1 cellular context compared by ENCODE assay signal in the genomic region with DNA sequence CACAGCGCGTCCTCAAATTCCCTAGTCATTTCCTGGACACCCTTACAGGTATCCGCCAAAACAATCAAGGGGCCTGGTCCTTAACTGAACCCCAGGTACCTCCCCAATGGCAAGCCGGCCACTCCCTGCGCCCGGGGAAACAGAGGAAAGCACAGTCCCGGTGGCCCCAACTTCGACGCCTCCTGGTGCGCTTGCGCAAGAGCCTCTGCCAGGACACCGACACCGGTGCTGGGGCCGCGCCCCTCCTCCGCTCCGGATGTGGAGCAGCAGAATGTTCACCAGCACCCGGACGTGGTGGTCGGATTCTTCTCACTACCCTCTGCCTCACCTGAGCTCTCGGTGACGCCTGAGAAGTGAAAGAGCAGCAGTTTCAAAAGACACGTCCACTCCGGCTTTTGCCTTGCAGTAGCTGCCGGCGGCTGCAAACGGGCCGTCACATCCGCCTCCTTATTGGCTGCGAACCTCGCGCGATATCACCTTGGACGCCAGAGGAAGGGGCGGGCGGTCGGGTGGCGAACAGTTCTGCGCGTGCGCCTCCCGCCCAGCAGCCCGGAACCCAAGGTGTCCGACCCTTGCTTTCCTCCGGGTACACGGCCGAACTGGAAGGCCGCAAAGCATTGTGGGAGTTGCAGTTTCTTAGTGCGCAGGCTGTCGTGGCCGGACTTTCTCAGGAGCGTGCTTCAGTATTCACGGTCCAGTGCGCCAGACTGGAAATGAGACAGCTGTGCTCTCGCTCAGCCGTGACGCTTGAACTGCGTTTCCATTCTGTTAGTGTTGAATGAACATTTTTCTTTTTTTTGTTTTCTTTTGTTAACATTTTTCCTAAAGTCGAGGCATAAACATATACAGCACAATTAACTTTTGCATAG.
A peak's percentile ranks its signal among the peaks of the same experiment; 100 is the strongest.
TF ChIP-seq lines count a peak whose summit lies in the region.

A gene with protein sequence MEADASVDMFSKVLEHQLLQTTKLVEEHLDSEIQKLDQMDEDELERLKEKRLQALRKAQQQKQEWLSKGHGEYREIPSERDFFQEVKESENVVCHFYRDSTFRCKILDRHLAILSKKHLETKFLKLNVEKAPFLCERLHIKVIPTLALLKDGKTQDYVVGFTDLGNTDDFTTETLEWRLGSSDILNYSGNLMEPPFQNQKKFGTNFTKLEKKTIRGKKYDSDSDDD (minus strand): TSS at position 423 of the 869 bp plus-strand sequence. CDS start 3,123 bp downstream, outside the sequence.

TF ChIP-seq in H1, 55 proteins besides CTCF, POLR2A, EP300 and RAD21 (continued from another document):
- no peak; the same call in 1 of the 2 replicates for TF ChIP-seq BACH1 (IDR thresholded peaks at IDR 0.05; ENCODE audit: low read length)
- peak; percentile 90 for TF ChIP-seq TAF1 (IDR thresholded peaks at IDR 0.05; ENCODE audit: low read depth, low read length)
- no peak for TF ChIP-seq CBX5 (IDR thresholded peaks at IDR 0.05; ENCODE audit: low read depth, low read length)
- TF ChIP-seq, protein P1, sequence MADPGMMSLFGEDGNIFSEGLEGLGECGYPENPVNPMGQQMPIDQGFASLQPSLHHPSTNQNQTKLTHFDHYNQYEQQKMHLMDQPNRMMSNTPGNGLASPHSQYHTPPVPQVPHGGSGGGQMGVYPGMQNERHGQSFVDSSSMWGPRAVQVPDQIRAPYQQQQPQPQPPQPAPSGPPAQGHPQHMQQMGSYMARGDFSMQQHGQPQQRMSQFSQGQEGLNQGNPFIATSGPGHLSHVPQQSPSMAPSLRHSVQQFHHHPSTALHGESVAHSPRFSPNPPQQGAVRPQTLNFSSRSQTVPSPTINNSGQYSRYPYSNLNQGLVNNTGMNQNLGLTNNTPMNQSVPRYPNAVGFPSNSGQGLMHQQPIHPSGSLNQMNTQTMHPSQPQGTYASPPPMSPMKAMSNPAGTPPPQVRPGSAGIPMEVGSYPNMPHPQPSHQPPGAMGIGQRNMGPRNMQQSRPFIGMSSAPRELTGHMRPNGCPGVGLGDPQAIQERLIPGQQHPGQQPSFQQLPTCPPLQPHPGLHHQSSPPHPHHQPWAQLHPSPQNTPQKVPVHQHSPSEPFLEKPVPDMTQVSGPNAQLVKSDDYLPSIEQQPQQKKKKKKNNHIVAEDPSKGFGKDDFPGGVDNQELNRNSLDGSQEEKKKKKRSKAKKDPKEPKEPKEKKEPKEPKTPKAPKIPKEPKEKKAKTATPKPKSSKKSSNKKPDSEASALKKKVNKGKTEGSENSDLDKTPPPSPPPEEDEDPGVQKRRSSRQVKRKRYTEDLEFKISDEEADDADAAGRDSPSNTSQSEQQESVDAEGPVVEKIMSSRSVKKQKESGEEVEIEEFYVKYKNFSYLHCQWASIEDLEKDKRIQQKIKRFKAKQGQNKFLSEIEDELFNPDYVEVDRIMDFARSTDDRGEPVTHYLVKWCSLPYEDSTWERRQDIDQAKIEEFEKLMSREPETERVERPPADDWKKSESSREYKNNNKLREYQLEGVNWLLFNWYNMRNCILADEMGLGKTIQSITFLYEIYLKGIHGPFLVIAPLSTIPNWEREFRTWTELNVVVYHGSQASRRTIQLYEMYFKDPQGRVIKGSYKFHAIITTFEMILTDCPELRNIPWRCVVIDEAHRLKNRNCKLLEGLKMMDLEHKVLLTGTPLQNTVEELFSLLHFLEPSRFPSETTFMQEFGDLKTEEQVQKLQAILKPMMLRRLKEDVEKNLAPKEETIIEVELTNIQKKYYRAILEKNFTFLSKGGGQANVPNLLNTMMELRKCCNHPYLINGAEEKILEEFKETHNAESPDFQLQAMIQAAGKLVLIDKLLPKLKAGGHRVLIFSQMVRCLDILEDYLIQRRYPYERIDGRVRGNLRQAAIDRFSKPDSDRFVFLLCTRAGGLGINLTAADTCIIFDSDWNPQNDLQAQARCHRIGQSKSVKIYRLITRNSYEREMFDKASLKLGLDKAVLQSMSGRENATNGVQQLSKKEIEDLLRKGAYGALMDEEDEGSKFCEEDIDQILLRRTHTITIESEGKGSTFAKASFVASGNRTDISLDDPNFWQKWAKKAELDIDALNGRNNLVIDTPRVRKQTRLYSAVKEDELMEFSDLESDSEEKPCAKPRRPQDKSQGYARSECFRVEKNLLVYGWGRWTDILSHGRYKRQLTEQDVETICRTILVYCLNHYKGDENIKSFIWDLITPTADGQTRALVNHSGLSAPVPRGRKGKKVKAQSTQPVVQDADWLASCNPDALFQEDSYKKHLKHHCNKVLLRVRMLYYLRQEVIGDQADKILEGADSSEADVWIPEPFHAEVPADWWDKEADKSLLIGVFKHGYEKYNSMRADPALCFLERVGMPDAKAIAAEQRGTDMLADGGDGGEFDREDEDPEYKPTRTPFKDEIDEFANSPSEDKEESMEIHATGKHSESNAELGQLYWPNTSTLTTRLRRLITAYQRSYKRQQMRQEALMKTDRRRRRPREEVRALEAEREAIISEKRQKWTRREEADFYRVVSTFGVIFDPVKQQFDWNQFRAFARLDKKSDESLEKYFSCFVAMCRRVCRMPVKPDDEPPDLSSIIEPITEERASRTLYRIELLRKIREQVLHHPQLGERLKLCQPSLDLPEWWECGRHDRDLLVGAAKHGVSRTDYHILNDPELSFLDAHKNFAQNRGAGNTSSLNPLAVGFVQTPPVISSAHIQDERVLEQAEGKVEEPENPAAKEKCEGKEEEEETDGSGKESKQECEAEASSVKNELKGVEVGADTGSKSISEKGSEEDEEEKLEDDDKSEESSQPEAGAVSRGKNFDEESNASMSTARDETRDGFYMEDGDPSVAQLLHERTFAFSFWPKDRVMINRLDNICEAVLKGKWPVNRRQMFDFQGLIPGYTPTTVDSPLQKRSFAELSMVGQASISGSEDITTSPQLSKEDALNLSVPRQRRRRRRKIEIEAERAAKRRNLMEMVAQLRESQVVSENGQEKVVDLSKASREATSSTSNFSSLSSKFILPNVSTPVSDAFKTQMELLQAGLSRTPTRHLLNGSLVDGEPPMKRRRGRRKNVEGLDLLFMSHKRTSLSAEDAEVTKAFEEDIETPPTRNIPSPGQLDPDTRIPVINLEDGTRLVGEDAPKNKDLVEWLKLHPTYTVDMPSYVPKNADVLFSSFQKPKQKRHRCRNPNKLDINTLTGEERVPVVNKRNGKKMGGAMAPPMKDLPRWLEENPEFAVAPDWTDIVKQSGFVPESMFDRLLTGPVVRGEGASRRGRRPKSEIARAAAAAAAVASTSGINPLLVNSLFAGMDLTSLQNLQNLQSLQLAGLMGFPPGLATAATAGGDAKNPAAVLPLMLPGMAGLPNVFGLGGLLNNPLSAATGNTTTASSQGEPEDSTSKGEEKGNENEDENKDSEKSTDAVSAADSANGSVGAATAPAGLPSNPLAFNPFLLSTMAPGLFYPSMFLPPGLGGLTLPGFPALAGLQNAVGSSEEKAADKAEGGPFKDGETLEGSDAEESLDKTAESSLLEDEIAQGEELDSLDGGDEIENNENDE (IDR thresholded peaks at IDR 0.05; ENCODE audit: insufficient replicate concordance, low read length): no peak
- TF ChIP-seq, protein P2, sequence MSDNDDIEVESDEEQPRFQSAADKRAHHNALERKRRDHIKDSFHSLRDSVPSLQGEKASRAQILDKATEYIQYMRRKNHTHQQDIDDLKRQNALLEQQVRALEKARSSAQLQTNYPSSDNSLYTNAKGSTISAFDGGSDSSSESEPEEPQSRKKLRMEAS (IDR thresholded peaks at IDR 0.05): peak; percentile 68
- TF ChIP-seq POU5F1 (IDR thresholded peaks at IDR 0.05; ENCODE audit: low read depth, low read length): no peak
- TF ChIP-seq SAP30 (IDR thresholded peaks at IDR 0.05; ENCODE audit: insufficient read depth, insufficient replicate concordance, low read length): no peak
- TF ChIP-seq CEBPB (IDR thresholded peaks at IDR 0.05; ENCODE audit: low read depth, low read length): peak; percentile 98
- no peak for TF ChIP-seq JUND (IDR thresholded peaks at IDR 0.05; ENCODE audit: low read length)
- no peak; the same call in 1 of the 2 replicates for TF ChIP-seq MAFK (IDR thresholded peaks at IDR 0.05; ENCODE audit: low read depth, low read length)
- TF ChIP-seq EZH2 (IDR thresholded peaks at IDR 0.05; ENCODE audit: low read depth, low read length, severe bottlenecking): no peak
- peak; percentile 56 to 88; a peak in 3 of 4 replicates for TF ChIP-seq SIN3A (conservative IDR thresholded peaks at IDR 0.05 in 1 of 2, IDR thresholded peaks at IDR 0.05 in 1 of 2; ENCODE audit: low read depth in 1 of 2, low read length in 2 of 2)
- TF ChIP-seq HDAC6 (IDR thresholded peaks at IDR 0.05; ENCODE audit: low read depth, low read length): no peak
- no peak for TF ChIP-seq SUZ12 (IDR thresholded peaks at IDR 0.05; ENCODE audit: low read length)
- 0 out of 2 replicates have a peak, but pooled peaks have one; percentile 21 for TF ChIP-seq TCF12 (IDR thresholded peaks at IDR 0.05; ENCODE audit: low read depth, low read length)
- TF ChIP-seq TBP (IDR thresholded peaks at IDR 0.05; ENCODE audit: low read depth, low read length): peak; percentile 86
- peak; percentile 92 for TF ChIP-seq SIX5 (IDR thresholded peaks at IDR 0.05; ENCODE audit: low read depth, low read length)
- no peak for TF ChIP-seq SIRT6 (IDR thresholded peaks at IDR 0.05; ENCODE audit: low read length)
- TF ChIP-seq RFX5 (IDR thresholded peaks at IDR 0.05; ENCODE audit: borderline replicate concordance, low read depth, low read length): no peak
- TF ChIP-seq NANOG (IDR thresholded peaks at IDR 0.05; ENCODE audit: insufficient read depth, low read depth, low read length, poor library complexity, severe bottlenecking): no peak
- peak; percentile 62; the same call in 1 of the 2 replicates for TF ChIP-seq YY1 (IDR thresholded peaks at IDR 0.05; ENCODE audit: low read depth, low read length)
- TF ChIP-seq NRF1 (IDR thresholded peaks at IDR 0.05; ENCODE audit: low read depth, low read length): peak; percentile 61
- TF ChIP-seq, protein P3, sequence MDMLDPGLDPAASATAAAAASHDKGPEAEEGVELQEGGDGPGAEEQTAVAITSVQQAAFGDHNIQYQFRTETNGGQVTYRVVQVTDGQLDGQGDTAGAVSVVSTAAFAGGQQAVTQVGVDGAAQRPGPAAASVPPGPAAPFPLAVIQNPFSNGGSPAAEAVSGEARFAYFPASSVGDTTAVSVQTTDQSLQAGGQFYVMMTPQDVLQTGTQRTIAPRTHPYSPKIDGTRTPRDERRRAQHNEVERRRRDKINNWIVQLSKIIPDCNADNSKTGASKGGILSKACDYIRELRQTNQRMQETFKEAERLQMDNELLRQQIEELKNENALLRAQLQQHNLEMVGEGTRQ (IDR thresholded peaks at IDR 0.05; ENCODE audit: low read length): no peak
- TF ChIP-seq EGR1 (IDR thresholded peaks at IDR 0.05; ENCODE audit: borderline replicate concordance, low read depth, low read length): no peak
- TF ChIP-seq CTBP2 (IDR thresholded peaks at IDR 0.05; ENCODE audit: borderline replicate concordance, insufficient read depth, insufficient read length, low read length): no peak
- peak; percentile 43 for TF ChIP-seq TAF7 (optimal IDR thresholded peaks at IDR 0.05; ENCODE audit: borderline replicate concordance, low read depth, low read length)
- no peak for TF ChIP-seq RNF2 (IDR thresholded peaks at IDR 0.05; ENCODE audit: borderline replicate concordance, low read depth, low read length, missing control alignments, poor library complexity, severe bottlenecking)
- TF ChIP-seq ZNF274 (IDR thresholded peaks at IDR 0.05; ENCODE audit: borderline replicate concordance, extremely low read depth, low read length): no peak
- no peak for TF ChIP-seq KDM1A (IDR thresholded peaks at IDR 0.05; ENCODE audit: borderline replicate concordance, low read length)
- no peak for TF ChIP-seq ASH2L (IDR thresholded peaks at IDR 0.05; ENCODE audit: low read length)
- TF ChIP-seq PHF8 (conservative IDR thresholded peaks at IDR 0.05; ENCODE audit: low read depth, low read length): peak; percentile 97
- no peak for TF ChIP-seq FOSL1 (IDR thresholded peaks at IDR 0.05; ENCODE audit: insufficient read depth, low read depth, low read length)
- TF ChIP-seq CREB1 (IDR thresholded peaks at IDR 0.05): peak; percentile 46; the same call in 1 of the 2 replicates
- TF ChIP-seq, protein P4, sequence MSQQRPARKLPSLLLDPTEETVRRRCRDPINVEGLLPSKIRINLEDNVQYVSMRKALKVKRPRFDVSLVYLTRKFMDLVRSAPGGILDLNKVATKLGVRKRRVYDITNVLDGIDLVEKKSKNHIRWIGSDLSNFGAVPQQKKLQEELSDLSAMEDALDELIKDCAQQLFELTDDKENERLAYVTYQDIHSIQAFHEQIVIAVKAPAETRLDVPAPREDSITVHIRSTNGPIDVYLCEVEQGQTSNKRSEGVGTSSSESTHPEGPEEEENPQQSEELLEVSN (IDR thresholded peaks at IDR 0.05): no peak
- TF ChIP-seq KDM4A (IDR thresholded peaks at IDR 0.05; ENCODE audit: low read depth, low read length, severe bottlenecking): peak; percentile 93
- TF ChIP-seq RXRA (IDR thresholded peaks at IDR 0.05; ENCODE audit: insufficient read depth, low read depth, low read length): no peak
- TF ChIP-seq, protein P5, sequence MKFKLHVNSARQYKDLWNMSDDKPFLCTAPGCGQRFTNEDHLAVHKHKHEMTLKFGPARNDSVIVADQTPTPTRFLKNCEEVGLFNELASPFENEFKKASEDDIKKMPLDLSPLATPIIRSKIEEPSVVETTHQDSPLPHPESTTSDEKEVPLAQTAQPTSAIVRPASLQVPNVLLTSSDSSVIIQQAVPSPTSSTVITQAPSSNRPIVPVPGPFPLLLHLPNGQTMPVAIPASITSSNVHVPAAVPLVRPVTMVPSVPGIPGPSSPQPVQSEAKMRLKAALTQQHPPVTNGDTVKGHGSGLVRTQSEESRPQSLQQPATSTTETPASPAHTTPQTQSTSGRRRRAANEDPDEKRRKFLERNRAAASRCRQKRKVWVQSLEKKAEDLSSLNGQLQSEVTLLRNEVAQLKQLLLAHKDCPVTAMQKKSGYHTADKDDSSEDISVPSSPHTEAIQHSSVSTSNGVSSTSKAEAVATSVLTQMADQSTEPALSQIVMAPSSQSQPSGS (IDR thresholded peaks at IDR 0.05; ENCODE audit: low read length): no peak
